Comparison of ENCODE assay signal across 30 cellular contexts in the genomic region with DNA sequence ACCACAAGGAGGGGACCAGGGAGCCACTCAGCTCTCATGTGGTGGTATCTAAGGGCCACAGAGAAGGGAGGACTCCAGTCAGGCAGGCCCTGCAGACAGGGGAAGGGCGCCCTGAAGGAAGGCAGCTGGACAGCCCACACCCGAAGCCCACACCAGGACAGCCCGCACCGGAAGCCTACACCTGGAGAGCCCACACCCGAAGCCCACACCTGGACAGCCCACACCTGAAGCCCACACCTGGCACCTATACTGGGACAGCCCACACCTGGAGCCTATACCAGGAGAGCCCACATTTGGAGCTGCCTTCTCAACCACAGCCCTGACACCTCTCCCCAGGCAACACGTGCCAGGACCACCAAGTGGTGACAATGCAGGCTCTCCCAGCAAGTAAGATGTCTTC.
"Had no signal": no experiment of that assay in that cellular context is flagged by ENCODE, and none has a peak within 500 bp of the region (broad histone marks: within the 10 kb centered on the region; RNA-seq: fewer than 3 reads in every experiment).

No MANE protein-coding gene starts in this region.

- H3K27ac ChIP-seq: brain microvascular endothelial cell, coronary artery, dorsolateral prefrontal cortex, esophagus muscularis mucosa, foreskin keratinocyte, gastrocnemius medialis, heart left ventricle had no signal

- H3K9me3 ChIP-seq: esophagus muscularis mucosa, gastrocnemius medialis, heart left ventricle had no signal

- H3K9me3 Mint-ChIP-seq: activated CD4-positive, alpha-beta memory T cell treated with anti-CD3 and anti-CD28 coated beads, Interleukin-2, amount 10 ng/mL, durations not matched to agents 7 days and 5 days; activated CD4-positive, alpha-beta T cell treated with anti-CD3 and anti-CD28 coated beads, Interleukin-2, amount 10 ng/mL, durations not matched to agents 24 days and 14 days; activated naive CD4-positive, alpha-beta T cell treated with anti-CD3 and anti-CD28 coated beads, Interleukin-2, amount 10 ng/mL, durations not matched to agents 7 days and 5 days; activated T-cell treated with anti-CD3 and anti-CD28 coated beads, Interleukin-2, amount 50 U/mL, for 4 hours; activated T-helper 1 cell treated with anti-CD3 and anti-CD28 coated beads, Interleukin-12 subunit alpha, Interleukin-12 subunit beta, Interleukin-2, Interleukin-4 antibody, amounts not matched to agents 30 ng/mL and 10 ng/mL and 1 ng/mL, durations not matched to agents 14 hours and 24 hours and 36 hours; central memory CD8-positive, alpha-beta T cell; dendritic cell treated with granulocyte-macrophage colony-stimulating factor and Interleukin-4, amounts not matched to agents 40 ng/mL and 50 ng/mL, for 4 days had no signal

- H3K36me3 Mint-ChIP-seq: activated naive CD8-positive, alpha-beta T cell had no signal

- H3K4me3 ChIP-seq: coronary artery, dorsolateral prefrontal cortex, esophagus muscularis mucosa, gastrocnemius medialis, heart left ventricle had no signal

- H3K4me3 Mint-ChIP-seq: activated CD4-positive, alpha-beta memory T cell treated with anti-CD3 and anti-CD28 coated beads, Interleukin-2, amount 10 ng/mL, durations not matched to agents 7 days and 5 days; activated CD4-positive, alpha-beta T cell treated with anti-CD3 and anti-CD28 coated beads for 36 hours; activated CD4-positive, alpha-beta T cell treated with anti-CD3 and anti-CD28 coated beads, Interleukin-2, amount 10 ng/mL, durations not matched to agents 24 days and 14 days; activated naive CD4-positive, alpha-beta T cell treated with anti-CD3 and anti-CD28 coated beads, Interleukin-2, amount 10 ng/mL, durations not matched to agents 7 days and 5 days; activated naive CD8-positive, alpha-beta T cell; activated T-cell treated with anti-CD3 and anti-CD28 coated beads, Interleukin-2, amount 50 U/mL, for 4 hours; activated T-helper 1 cell treated with anti-CD3 and anti-CD28 coated beads, Interleukin-12 subunit alpha, Interleukin-12 subunit beta, Interleukin-2, Interleukin-4 antibody, amounts not matched to agents 30 ng/mL and 10 ng/mL and 1 ng/mL, durations not matched to agents 14 hours and 24 hours and 36 hours; central memory CD8-positive, alpha-beta T cell; dendritic cell treated with granulocyte-macrophage colony-stimulating factor and Interleukin-4, amounts not matched to agents 40 ng/mL and 50 ng/mL, for 4 days had no signal

- H3K27me3 ChIP-seq: brain microvascular endothelial cell, dorsolateral prefrontal cortex, esophagus muscularis mucosa, foreskin keratinocyte, gastrocnemius medialis, heart left ventricle had no signal

- H3K27me3 Mint-ChIP-seq: activated CD4-positive, alpha-beta memory T cell treated with anti-CD3 and anti-CD28 coated beads, Interleukin-2, amount 10 ng/mL, durations not matched to agents 7 days and 5 days; activated CD4-positive, alpha-beta T cell treated with anti-CD3 and anti-CD28 coated beads for 36 hours; activated CD4-positive, alpha-beta T cell treated with anti-CD3 and anti-CD28 coated beads, Interleukin-2, amount 10 ng/mL, durations not matched to agents 24 days and 14 days; activated naive CD4-positive, alpha-beta T cell treated with anti-CD3 and anti-CD28 coated beads, Interleukin-2, amount 10 ng/mL, durations not matched to agents 7 days and 5 days; activated naive CD8-positive, alpha-beta T cell; central memory CD8-positive, alpha-beta T cell; dendritic cell treated with granulocyte-macrophage colony-stimulating factor and Interleukin-4, amounts not matched to agents 40 ng/mL and 50 ng/mL, for 4 days had no signal

- H3K27ac Mint-ChIP-seq: activated CD4-positive, alpha-beta memory T cell treated with anti-CD3 and anti-CD28 coated beads, Interleukin-2, amount 10 ng/mL, durations not matched to agents 7 days and 5 days; activated CD4-positive, alpha-beta T cell treated with anti-CD3 and anti-CD28 coated beads for 36 hours; activated CD4-positive, alpha-beta T cell treated with anti-CD3 and anti-CD28 coated beads, Interleukin-2, amount 10 ng/mL, durations not matched to agents 24 days and 14 days; activated naive CD4-positive, alpha-beta T cell treated with anti-CD3 and anti-CD28 coated beads, Interleukin-2, amount 10 ng/mL, durations not matched to agents 7 days and 5 days; activated naive CD8-positive, alpha-beta T cell; dendritic cell treated with granulocyte-macrophage colony-stimulating factor and Interleukin-4, amounts not matched to agents 40 ng/mL and 50 ng/mL, for 4 days had no signal

- DNase-seq: activated CD4-positive, alpha-beta memory T cell treated with anti-CD3 and anti-CD28 coated beads, Interleukin-2, amount 10 ng/mL, durations not matched to agents 7 days and 5 days; activated CD4-positive, alpha-beta T cell treated with anti-CD3 and anti-CD28 coated beads for 36 hours; activated CD4-positive, alpha-beta T cell treated with anti-CD3 and anti-CD28 coated beads, Interleukin-2, amount 10 ng/mL, durations not matched to agents 24 days and 14 days; activated CD4-positive, alpha-beta T cell treated with anti-CD3 and anti-CD28 coated beads, Interleukin-2, amount 50 U/mL, for 4 hours; activated CD4-positive, CD25-positive, alpha-beta regulatory T cell; activated CD4-positive, CD25-positive, alpha-beta regulatory T cell treated with anti-CD3 and anti-CD28 coated beads, Interleukin-2, amount 50 U/mL, for 72 hours; activated CD8-positive, alpha-beta memory T cell treated with anti-CD3 and anti-CD28 coated beads, Interleukin-2, amount 50 U/mL, for 48 hours; activated gamma-delta T cell; activated naive CD4-positive, alpha-beta T cell; activated naive CD4-positive, alpha-beta T cell treated with anti-CD3 and anti-CD28 coated beads, Interleukin-2, amount 10 ng/mL, durations not matched to agents 7 days and 5 days; activated T-cell treated with anti-CD3 and anti-CD28 coated beads for 4 hours; activated T-cell treated with anti-CD3 and anti-CD28 coated beads, Interleukin-2, amount 50 U/mL, for 4 hours; amniotic stem cell; anterior cingulate cortex; brain microvascular endothelial cell; dorsolateral prefrontal cortex; effector memory CD4-positive, alpha-beta T cell; erythroblast; foreskin keratinocyte; gastrocnemius medialis; glutamatergic neuron; T-helper 1 cell; T-helper 2 cell had no signal

- H3K4me1 ChIP-seq: foreskin keratinocyte had no signal

- ATAC-seq: activated CD4-positive, alpha-beta T cell treated with anti-CD3 and anti-CD28 coated beads for 36 hours; activated T-cell treated with anti-CD3 and anti-CD28 coated beads, Interleukin-2, amount 50 U/mL, for 4 hours; foreskin keratinocyte; gastrocnemius medialis; heart left ventricle had no signal
